25 cellular contexts compared by ENCODE assay signal in the genomic region with DNA sequence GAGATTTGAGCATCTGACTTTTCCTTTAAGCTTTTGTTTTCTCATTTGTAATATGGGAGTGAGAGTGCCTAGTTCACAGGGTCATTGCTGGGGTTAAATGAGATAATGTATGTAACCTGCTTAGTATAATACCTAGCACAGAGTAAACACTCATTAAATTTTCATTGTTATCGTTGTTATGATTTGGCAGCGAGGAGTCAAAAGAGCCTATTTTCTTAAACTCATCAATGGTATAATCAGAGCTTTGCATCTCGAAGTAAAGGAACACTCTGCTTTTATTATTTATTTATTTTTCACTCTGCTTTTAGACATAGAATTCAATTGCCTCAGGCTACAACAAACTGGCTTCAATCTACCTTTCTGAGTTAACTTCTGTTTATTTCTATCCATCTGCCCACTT. TPM values are rescaled to one million over a fixed set of nuclear protein-coding genes. Genes with fewer than 3 reads are reported as not detected.
DNase-seq lines count a peak whose midpoint lies in the region; ATAC-seq and TF ChIP-seq lines count a peak whose summit lies in the region.
"Had no signal": no experiment of that assay in that cellular context is flagged by ENCODE, and none has a peak within 500 bp of the region (broad histone marks: within the 10 kb centered on the region; RNA-seq: fewer than 3 reads in every experiment).

No MANE protein-coding gene starts in this region.

- WGBS in IMR-90 (ENCODE audit: extremely low coverage in 2 of 2, insufficient read length in 1 of 2), 2 experiments, result no CpG with 5 or more reads among the region's 3 CpGs
- WGBS in transverse colon (ENCODE audit: low coverage in 1 of 2), 2 donors, result 48% methylated on average over 3 of the region's 3 CpGs

- peaks cover 37% of the 10 kb centered on the region for H3K4me1 ChIP-seq in IMR-90 (ENCODE audit: control insufficient read depth, insufficient read depth, low read length)
- H3K4me1 ChIP-seq in transverse colon, result peaks cover 17 to 40% (median 21%) of the 10 kb centered on the region in 4 donors
- no peaks in the 10 kb centered on the region for H3K4me1 ChIP-seq in breast epithelium

- dilution Hi-C loops in IMR-90 (cut with HindIII; ENCODE audit: low sequenced_read_pairs, unreplicated experiment), result no loop called here

- H3K27ac ChIP-seq in IMR-90 (ENCODE audit: insufficient read depth, low read length) (no peak overlapping the region), coronary artery (peak overlapping the region; percentile 12 to 20), transverse colon (peak overlapping the region; percentile 85 to 92 (median 86)), breast epithelium (peak overlapping the region in 1 of 2 donors; percentile 35)
- H3K27ac ChIP-seq: BLaER1, KMS-11, neutrophil, suprapubic skin, WERI-Rb-1 had no signal

- ATAC-seq in IMR-90 (ENCODE audit: low read depth), result no peak
- ATAC-seq: stimulated activated naive B cell treated with anti-CD40 and anti-IgM and Interleukin-4, amounts not matched to agents 10 μg/mL and 1 μg/mL and 100 μg/mL, for 72 hours had no signal

- peaks cover 15% of the 10 kb centered on the region for H3K36me3 Mint-ChIP-seq in nephron progenitor cell (ENCODE audit: low read depth)

- H3K56ac ChIP-seq in IMR-90 (ENCODE audit: extremely low read depth, insufficient read depth, low read length), result no peak overlapping the region

- no peak overlapping the region for H2BK5ac ChIP-seq in IMR-90 (ENCODE audit: low read depth, low read length, poor library complexity, severe bottlenecking)

- H3K4me3 Mint-ChIP-seq in nephron progenitor cell, result no peak overlapping the region
- H3K4me3 Mint-ChIP-seq: activated naive CD4-positive, alpha-beta T cell treated with anti-CD3 and anti-CD28 coated beads, Interleukin-2, amount 50 U/mL, for 24 hours; stimulated activated naive B cell treated with anti-CD40 and anti-IgM and Interleukin-4, amounts not matched to agents 10 μg/mL and 1 μg/mL and 100 μg/mL, for 72 hours had no signal

- no peak overlapping the region for H4K8ac ChIP-seq in IMR-90 (ENCODE audit: low read depth in 2 of 2, low read length in 2 of 2)

- no peak overlapping the region for H2AK5ac ChIP-seq in IMR-90 (ENCODE audit: low read depth, low read length)

- no peak for TF ChIP-seq POLR2A in IMR-90 (IDR thresholded peaks at IDR 0.05; ENCODE audit: low read depth, low read length)
- TF ChIP-seq POLR2A in transverse colon (IDR thresholded peaks at IDR 0.05), result no peak
- TF ChIP-seq POLR2A in breast epithelium (IDR thresholded peaks at IDR 0.05), result no peak

- H2BK15ac ChIP-seq in IMR-90 (ENCODE audit: low read depth, low read length), result no peak overlapping the region

- peaks cover 34% of the 10 kb centered on the region for H4K20me1 ChIP-seq in IMR-90 (ENCODE audit: insufficient read depth, low read length)

- H3K9me1 ChIP-seq in IMR-90 (ENCODE audit: insufficient read depth, low read length), result peaks cover 36% of the 10 kb centered on the region

- no peak overlapping the region for H2AFZ ChIP-seq in IMR-90 (replicated peaks; ENCODE audit: low read length, poor library complexity)

- no peak overlapping the region for H3K4ac ChIP-seq in IMR-90 (ENCODE audit: low read depth, low read length)

- H3K27me3 ChIP-seq in IMR-90 (ENCODE audit: control insufficient read depth, insufficient read depth, low read length) (no peaks in the 10 kb centered on the region), transverse colon (no peaks in the 10 kb centered on the region), breast epithelium (no peaks in the 10 kb centered on the region)
- H3K27me3 ChIP-seq: BLaER1, neutrophil, Peyer's patch, suprapubic skin had no signal

- no peak overlapping the region for H3K4me2 ChIP-seq in IMR-90 (ENCODE audit: low read depth, low read length)
- H3K4me2 ChIP-seq: BLaER1, KMS-11 had no signal

- H3K18ac ChIP-seq in IMR-90 (ENCODE audit: low read depth, low read length), result no peak overlapping the region

- H3K9ac ChIP-seq in IMR-90 (ENCODE audit: low read depth, low read length), result no peak overlapping the region
- H3K9ac ChIP-seq: BLaER1, KMS-11 had no signal

- H2AK9ac ChIP-seq in IMR-90 (replicated peaks; ENCODE audit: low read depth, low read length, poor library complexity), result no peak overlapping the region

- H3K4me1 Mint-ChIP-seq in nephron progenitor cell, result peaks cover 38% of the 10 kb centered on the region

- no peak overlapping the region for H2BK20ac ChIP-seq in IMR-90 (ENCODE audit: low read depth, low read length)

- H3K27me3 Mint-ChIP-seq in nephron progenitor cell (ENCODE audit: low read depth, poor library complexity), result no peaks in the 10 kb centered on the region
- H3K27me3 Mint-ChIP-seq: activated naive CD4-positive, alpha-beta T cell treated with anti-CD3 and anti-CD28 coated beads, Interleukin-2, amount 50 U/mL, for 24 hours; progenitor cell of endocrine pancreas; stimulated activated naive B cell treated with anti-CD40 and anti-IgM and Interleukin-4, amounts not matched to agents 10 μg/mL and 1 μg/mL and 100 μg/mL, for 72 hours had no signal

- TF ChIP-seq EP300 in transverse colon (IDR thresholded peaks at IDR 0.05; ENCODE audit: low read depth), result no peak

- CTCF ChIA-PET in IMR-90 (lab: Yijun Ruan, JAX), result interaction anchor here (0.6 kb wide), 4 partner anchors 22 to 1586 kb away, joined by 3 to 4 read pairs (median 4); no protein-coding TSS in a partner anchor

- H2BK120ac ChIP-seq in IMR-90 (ENCODE audit: low read depth, low read length), result no peak overlapping the region

- TF ChIP-seq CTCF in IMR-90 (conservative IDR thresholded peaks at IDR 0.05; ENCODE audit: low read depth, low read length), result no peak
- no peak for TF ChIP-seq CTCF in coronary artery (IDR thresholded peaks at IDR 0.05)
- no peak for TF ChIP-seq CTCF in nephron progenitor cell (IDR thresholded peaks at IDR 0.05)
- TF ChIP-seq CTCF in transverse colon (IDR thresholded peaks at IDR 0.05), result no peak
- TF ChIP-seq CTCF in breast epithelium (IDR thresholded peaks at IDR 0.05), result no peak

- no peak overlapping the region for H4K5ac ChIP-seq in IMR-90 (ENCODE audit: low read depth, low read length)

- H3K4me3 ChIP-seq in IMR-90 (ENCODE audit: insufficient read depth, low read depth, low read length), result no peak overlapping the region
- no peak overlapping the region for H3K4me3 ChIP-seq in coronary artery
- H3K4me3 ChIP-seq in transverse colon, result no peak overlapping the region
- no peak overlapping the region for H3K4me3 ChIP-seq in breast epithelium
- H3K4me3 ChIP-seq: BLaER1, Peyer's patch, suprapubic skin had no signal

- no peak for DNase-seq in IMR-90
- DNase-seq in coronary artery (ENCODE audit: low spot score), result no peak
- no peak for DNase-seq in nephron progenitor cell
- DNase-seq in transverse colon, result no peak
- DNase-seq in activated naive CD4-positive, alpha-beta T cell (lab: John Stamatoyannopoulos, UW), result no peak
- no peak for DNase-seq in breast epithelium (ENCODE audit: low spot score in 2 of 2)
- DNase-seq in AML-193 (lab: John Stamatoyannopoulos, UW), result no peak
- DNase-seq: activated CD4-positive, alpha-beta T cell treated with anti-CD3 and anti-CD28 coated beads for 4 hours; activated CD8-positive, alpha-beta memory T cell treated with anti-CD3 and anti-CD28 coated beads for 24 hours; activated T-cell treated with anti-CD3 and anti-CD28 coated beads for 4 hours; amniotic stem cell; NCI-H1417 treated with DMSO at 0.1 percent for 48 hours; NCI-H2029 treated with DMSO at 0.1 percent for 48 hours; NCI-H524 treated with DMSO at 0.1 percent for 48 hours; SHP77 treated with DMSO at 0.1 percent for 48 hours; stimulated activated naive B cell treated with anti-CD40 and anti-IgM and Interleukin-4, amounts not matched to agents 10 μg/mL and 1 μg/mL and 100 μg/mL, for 72 hours had no signal

- H3K36me3 ChIP-seq in IMR-90 (ENCODE audit: control insufficient read depth, insufficient read depth, low read length) (peaks cover 12% of the 10 kb centered on the region), transverse colon (no peaks in the 10 kb centered on the region), breast epithelium (no peaks in the 10 kb centered on the region)
- H3K36me3 ChIP-seq: neutrophil, WERI-Rb-1 had no signal

- no peak for TF ChIP-seq RAD21 in IMR-90 (IDR thresholded peaks at IDR 0.05; ENCODE audit: low read length)

- POLR2A ChIA-PET in IMR-90 (lab: Charles Lee; ENCODE audit: unreplicated experiment), result interaction anchor here (0.6 kb wide), 1 partner anchor 1160 kb away, joined by 4 read pairs; no protein-coding TSS in a partner anchor

- in situ Hi-C loops in IMR-90 (cut with MboI; ENCODE audit: low sequenced_read_pairs), result no loop called here
- in situ Hi-C loops in transverse colon (cut with MboI; ENCODE audit: low pct_ligation_motif_present in 1 of 4, low pct_unique_long_range_greater_than_20kb in 1 of 4, low sequenced_read_pairs in 3 of 4), result no loop called here

- no peak overlapping the region for H3K14ac ChIP-seq in IMR-90 (replicated peaks; ENCODE audit: low read depth, low read length)

- H4K91ac ChIP-seq in IMR-90 (ENCODE audit: insufficient read depth, low read depth, low read length), result no peak overlapping the region

- no peaks in the 10 kb centered on the region for H3K9me3 Mint-ChIP-seq in nephron progenitor cell
- H3K9me3 Mint-ChIP-seq: activated naive CD4-positive, alpha-beta T cell treated with anti-CD3 and anti-CD28 coated beads, Interleukin-2, amount 50 U/mL, for 24 hours; activated T-helper 2 cell treated with anti-CD3 and anti-CD28 coated beads, Interferon-gamma antibody, Interleukin-2, Interleukin-4, amounts not matched to agents 10 μg/mL and 5 μg/mL and 100 μg/mL, durations not matched to agents 14 hours and 24 hours and 36 hours; stimulated activated naive B cell treated with anti-CD40 and anti-IgM and Interleukin-4, amounts not matched to agents 10 μg/mL and 1 μg/mL and 100 μg/mL, for 72 hours had no signal

- H3K23ac ChIP-seq in IMR-90 (ENCODE audit: low read depth, low read length), result peak overlapping the region; percentile 69

- H3K9me3 ChIP-seq in IMR-90 (ENCODE audit: control insufficient read depth, insufficient read depth, low read length), result no peaks in the 10 kb centered on the region
- H3K9me3 ChIP-seq in transverse colon, result no peaks in the 10 kb centered on the region
- H3K9me3 ChIP-seq in breast epithelium, result no peaks in the 10 kb centered on the region
- H3K9me3 ChIP-seq: BLaER1, neutrophil, Peyer's patch, suprapubic skin had no signal

- peaks cover 61 to 87% of the 10 kb centered on the region in 2 experiments for H3K79me1 ChIP-seq in IMR-90 (ENCODE audit: low read depth in 1 of 2, low read length in 2 of 2)

- H3K27ac Mint-ChIP-seq in nephron progenitor cell, result peak overlapping the region; percentile 12
- H3K27ac Mint-ChIP-seq: activated naive CD4-positive, alpha-beta T cell treated with anti-CD3 and anti-CD28 coated beads, Interleukin-2, amount 50 U/mL, for 24 hours; activated T-helper 2 cell treated with anti-CD3 and anti-CD28 coated beads, Interferon-gamma antibody, Interleukin-2, Interleukin-4, amounts not matched to agents 10 μg/mL and 5 μg/mL and 100 μg/mL, durations not matched to agents 14 hours and 24 hours and 36 hours; progenitor cell of endocrine pancreas; stimulated activated naive B cell treated with anti-CD40 and anti-IgM and Interleukin-4, amounts not matched to agents 10 μg/mL and 1 μg/mL and 100 μg/mL, for 72 hours had no signal

- BruUV-seq in IMR-90 (replicated peaks; lab: Mats Ljungman, UMichigan), result no TSS peak

- intact Hi-C loops in IMR-90 (cut with micrococcal nuclease), result no loop called here
- intact Hi-C loops in transverse colon (cut with DNase I; ENCODE audit: low total_unique reads), result no loop called here
- intact Hi-C loops in breast epithelium (cut with DNase I; ENCODE audit: low total_unique reads), result no loop called here

RNA-seq across cellular contexts. Expression of gene LPP, which starts 52.8 kb away (rescaled TPM):
- total RNA-seq in IMR-90 (2012; rRNA removed) (111 and 130 TPM in 2 replicates), transverse colon (100 to 1,000 TPM; 207 to 592 (median 406) TPM), breast epithelium (100 to 1,000 TPM; 135 to 183 (median 147) TPM)
- 16.0 and 17.6 TPM in 2 replicates for polyA plus RNA-seq in IMR-90 (2012; rRNA removed)
- polyA plus RNA-seq in IMR-90 (2012; cell fraction: cytosol; rRNA removed), result 7.4 and 10.6 TPM in 2 replicates
- 35.2 and 36.9 TPM in 2 replicates for polyA plus RNA-seq in IMR-90 (2012; cell fraction: nucleus; rRNA removed; ENCODE audit: low replicate concordance)
